15 cellular contexts compared by ENCODE assay signal in genomic region chr16:13307255-13307654, GRCh38.
DNase-seq lines count a peak whose midpoint lies in the region; ATAC-seq and TF ChIP-seq lines count a peak whose summit lies in the region.
"Had no signal": no experiment of that assay in that cellular context is flagged by ENCODE, and none has a peak within 500 bp of the region (broad histone marks: within the 10 kb centered on the region; RNA-seq: fewer than 3 reads in every experiment).

No MANE protein-coding gene starts in this region.

- POLR2A ChIA-PET in activated CD4-positive, alpha-beta T cell treated with anti-CD3 and anti-CD28 coated beads for 36 hours (lab: Charles Lee) = no interaction called here
- POLR2A ChIA-PET in RWPE1 (lab: Yijun Ruan, JAX; ENCODE audit: low non-redundant PET) = no interaction called here
- POLR2A ChIA-PET in CD4-positive, alpha-beta memory T cell (lab: Charles Lee; ENCODE audit: partially characterized antibody) = no interaction called here

- H3K9me3 Mint-ChIP-seq in activated CD4-positive, alpha-beta T cell treated with anti-CD3 and anti-CD28 coated beads for 36 hours (ENCODE audit: low read depth) = no peaks in the 10 kb centered on the region
- peaks cover 0 to 10% (median under 1%) of the 10 kb centered on the region in 8 donors for H3K9me3 Mint-ChIP-seq in CD4-positive, alpha-beta memory T cell
- H3K9me3 Mint-ChIP-seq: H9, memory B cell had no signal

- TF ChIP-seq CTCF in RWPE1 (conservative IDR thresholded peaks at IDR 0.05; ENCODE audit: low read depth) = no peak
- no peak for TF ChIP-seq CTCF in smooth muscle cell (IDR thresholded peaks at IDR 0.05; ENCODE audit: borderline replicate concordance, insufficient read depth, poor library complexity, severe bottlenecking)

- no peak overlapping the region for H3K27ac ChIP-seq in RWPE1
- peak overlapping the region; percentile 85 for H3K27ac ChIP-seq in smooth muscle cell (ENCODE audit: low read depth)
- H3K27ac ChIP-seq in CD4-positive, alpha-beta memory T cell (ENCODE audit: low read depth, low read length) = no peak overlapping the region
- H3K27ac ChIP-seq: parathyroid adenoma had no signal

- H4K20me1 ChIP-seq in smooth muscle cell (ENCODE audit: low read depth) = no peaks in the 10 kb centered on the region

- no peak for ATAC-seq in activated CD4-positive, alpha-beta T cell treated with anti-CD3 and anti-CD28 coated beads for 36 hours

- H3K27ac Mint-ChIP-seq in activated CD4-positive, alpha-beta T cell treated with anti-CD3 and anti-CD28 coated beads for 36 hours = no peak overlapping the region
- no peak overlapping the region for H3K27ac Mint-ChIP-seq in CD4-positive, alpha-beta memory T cell
- H3K27ac Mint-ChIP-seq: H9, memory B cell had no signal

- CTCF ChIA-PET in activated CD4-positive, alpha-beta T cell treated with anti-CD3 and anti-CD28 coated beads for 36 hours (lab: Charles Lee) = no interaction called here
- CTCF ChIA-PET in RWPE1 (lab: Yijun Ruan, JAX) = interaction anchor here (1.0 kb wide), 1 partner anchor 9 kb away, joined by 3 read pairs; no protein-coding TSS in a partner anchor
- CTCF ChIA-PET in CD4-positive, alpha-beta memory T cell (lab: Charles Lee; ENCODE audit: partially characterized antibody) = no interaction called here

- H3F3A ChIP-seq in smooth muscle cell (ENCODE audit: low read depth) = no peaks in the 10 kb centered on the region

- no peaks in the 10 kb centered on the region for H3K4me1 ChIP-seq in smooth muscle cell (ENCODE audit: low read depth)
- no peaks in the 10 kb centered on the region for H3K4me1 ChIP-seq in CD4-positive, alpha-beta memory T cell (ENCODE audit: insufficient read depth, low read length)
- H3K4me1 ChIP-seq: parathyroid adenoma had no signal

- H3K79me2 ChIP-seq in smooth muscle cell (ENCODE audit: low read depth) = no peaks in the 10 kb centered on the region
- H3K79me2 ChIP-seq: parathyroid adenoma had no signal

- no peak overlapping the region for H3K9ac ChIP-seq in smooth muscle cell (ENCODE audit: low read depth)
- H3K9ac ChIP-seq: parathyroid adenoma had no signal

- no peak overlapping the region for H3K4me3 Mint-ChIP-seq in activated CD4-positive, alpha-beta T cell treated with anti-CD3 and anti-CD28 coated beads for 36 hours
- no peak overlapping the region for H3K4me3 Mint-ChIP-seq in CD4-positive, alpha-beta memory T cell
- H3K4me3 Mint-ChIP-seq: H9, memory B cell had no signal

- H3K36me3 Mint-ChIP-seq in activated CD4-positive, alpha-beta T cell treated with anti-CD3 and anti-CD28 coated beads for 36 hours (ENCODE audit: low read depth) = no peaks in the 10 kb centered on the region
- no peaks in the 10 kb centered on the region for H3K36me3 Mint-ChIP-seq in CD4-positive, alpha-beta memory T cell
- H3K36me3 Mint-ChIP-seq: memory B cell had no signal

- 13% methylated on average over 4 of the region's 4 CpGs for WGBS in smooth muscle cell (ENCODE audit: low lambda C conversion rate)

- H3K4me2 ChIP-seq in smooth muscle cell = peak overlapping the region; percentile 59

- no peaks in the 10 kb centered on the region for H3K27me3 ChIP-seq in smooth muscle cell (ENCODE audit: low read depth)
- H3K27me3 ChIP-seq in CD4-positive, alpha-beta memory T cell (ENCODE audit: insufficient read depth, low read length) = no peaks in the 10 kb centered on the region

- DNase-seq in activated CD4-positive, alpha-beta T cell treated with anti-CD3 and anti-CD28 coated beads for 36 hours = peak; percentile 5
- no peak for DNase-seq in activated CD4-positive, alpha-beta T cell treated with anti-CD3 and anti-CD28 coated beads, Interleukin-2, amount 50 U/mL, for 48 hours
- DNase-seq in RWPE1 (ENCODE audit: low spot score) = peak; percentile 64
- DNase-seq in fibroblast of the conjunctiva (ENCODE audit: low read depth) = peak; percentile 0
- DNase-seq in smooth muscle cell (lab: John Stamatoyannopoulos, UW; ENCODE audit: unreplicated experiment) = no peak
- no peak for DNase-seq in CD4-positive, alpha-beta memory T cell
- no peak for DNase-seq in KG1 (lab: John Stamatoyannopoulos, UW)
- no peak for DNase-seq in activated gamma-delta T cell treated with Interleukin-2 at 50 U/mL for 16 hours
- DNase-seq: activated CD4-positive, alpha-beta T cell treated with anti-CD3 and anti-CD28 coated beads for 48 hours; DMS 273 treated with DMSO at 0.1 percent for 48 hours; H9; hippocampal formation; NCI-H146 had no signal

- H3K4me3 ChIP-seq in smooth muscle cell = no peak overlapping the region
- no peak overlapping the region for H3K4me3 ChIP-seq in CD4-positive, alpha-beta memory T cell (ENCODE audit: low read length in 2 of 2)

- intact Hi-C loops in activated CD4-positive, alpha-beta T cell treated with anti-CD3 and anti-CD28 coated beads for 36 hours (cut with DNase I, micrococcal nuclease) = no loop called here
- intact Hi-C loops in CD4-positive, alpha-beta memory T cell (cut with micrococcal nuclease) = no loop called here

- no peaks in the 10 kb centered on the region for H3K4me1 Mint-ChIP-seq in activated CD4-positive, alpha-beta T cell treated with anti-CD3 and anti-CD28 coated beads for 36 hours
- H3K4me1 Mint-ChIP-seq in CD4-positive, alpha-beta memory T cell = no peaks in the 10 kb centered on the region
- H3K4me1 Mint-ChIP-seq: memory B cell had no signal

- no peak overlapping the region for H2AFZ ChIP-seq in smooth muscle cell (ENCODE audit: low read depth)
- H2AFZ ChIP-seq: parathyroid adenoma had no signal

- no peaks in the 10 kb centered on the region for H3K9me3 ChIP-seq in smooth muscle cell (replicated peaks; ENCODE audit: low read depth)
- H3K9me3 ChIP-seq in CD4-positive, alpha-beta memory T cell (ENCODE audit: control insufficient read depth in 1 of 2, low read length in 2 of 2) = no peaks in the 10 kb centered on the region

- H3K36me3 ChIP-seq in smooth muscle cell (ENCODE audit: low read depth) = no peaks in the 10 kb centered on the region
- H3K36me3 ChIP-seq in CD4-positive, alpha-beta memory T cell (ENCODE audit: insufficient read depth, low read length) = no peaks in the 10 kb centered on the region

- H3K27me3 Mint-ChIP-seq in activated CD4-positive, alpha-beta T cell treated with anti-CD3 and anti-CD28 coated beads for 36 hours = no peaks in the 10 kb centered on the region
- H3K27me3 Mint-ChIP-seq in CD4-positive, alpha-beta memory T cell = no peaks in the 10 kb centered on the region
- H3K27me3 Mint-ChIP-seq: memory B cell had no signal

Comparison
In these comparisons a context has a peak if more than half of its experiments do, and no peak if none do; other contexts are left out.
1. DNase-seq: peak in activated CD4-positive, alpha-beta T cell treated with anti-CD3 and anti-CD28 coated beads for 36 hours (single experiment), RWPE1 (single experiment) and fibroblast of the conjunctiva (single experiment); none in activated CD4-positive, alpha-beta T cell treated with anti-CD3 and anti-CD28 coated beads, Interleukin-2, amount 50 U/mL, for 48 hours (0 of 2), smooth muscle cell (single experiment), CD4-positive, alpha-beta memory T cell (0 of 5), KG1 (single experiment) and activated gamma-delta T cell treated with Interleukin-2 at 50 U/mL for 16 hours (single experiment).